Comparison of ENCODE assay signal across 8 cellular contexts in genomic region chr1:1788646-1789431, GRCh38. TPM values are rescaled to one million over a fixed set of nuclear protein-coding genes. Genes with fewer than 3 reads are reported as not detected.
DNase-seq lines count a peak whose midpoint lies in the region; TF ChIP-seq lines count a peak whose summit lies in the region.

No MANE protein-coding gene starts in this region.

- no peak overlapping the region for H3K4me3 ChIP-seq in LNCaP clone FGC (ENCODE audit: low read depth, low read length)
- no peak overlapping the region for H3K4me3 ChIP-seq in osteoblast (ENCODE audit: insufficient read depth, low read length)
- no peak overlapping the region for H3K4me3 ChIP-seq in MG63

- H3K27me3 ChIP-seq in osteoblast (ENCODE audit: insufficient read depth, low read length) (no peaks in the 10 kb centered on the region), MG63 (no peaks in the 10 kb centered on the region)

- H3K9me3 ChIP-seq in osteoblast (ENCODE audit: low read depth, low read length) (no peaks in the 10 kb centered on the region), MG63 (no peaks in the 10 kb centered on the region)

- peak; percentile 56 for DNase-seq in NCI-H2196 (lab: John Stamatoyannopoulos, UW; ENCODE audit: unreplicated experiment)
- DNase-seq in NCI-H2196 treated with DMSO at 0.1 percent for 48 hours (lab: John Stamatoyannopoulos, UW; ENCODE audit: unreplicated experiment) = no peak
- no peak for DNase-seq in LNCaP clone FGC (ENCODE audit: low read depth)
- peak; percentile 36 to 46 for DNase-seq in dermis microvascular lymphatic vessel endothelial cell (ENCODE audit: low read depth in 2 of 2)
- peak; percentile 80 for DNase-seq in osteoblast (ENCODE audit: insufficient read length, low spot score, missing footprints)
- DNase-seq in NCI-H2081 treated with DMSO at 0.1 percent for 48 hours (lab: John Stamatoyannopoulos, UW) = no peak
- DNase-seq in MG63 = no peak
- no peak for DNase-seq in DMS153 (lab: John Stamatoyannopoulos, UW)

- TF ChIP-seq CTCF in LNCaP clone FGC (IDR thresholded peaks at IDR 0.05; ENCODE audit: control insufficient read depth, extremely low read depth, insufficient read depth) (peak; percentile 58), osteoblast (IDR thresholded peaks at IDR 0.05; ENCODE audit: extremely low read depth, low read depth, low read length) (peak; percentile 46)

- H3K79me2 ChIP-seq in osteoblast (ENCODE audit: insufficient read depth, low read length) = peaks cover 63% of the 10 kb centered on the region

- H3K27ac ChIP-seq in osteoblast (ENCODE audit: low read depth, low read length) = peak overlapping the region; percentile 8

- H3K36me3 ChIP-seq in osteoblast (ENCODE audit: insufficient read depth, low read length) (peaks cover 76% of the 10 kb centered on the region), MG63 (peaks cover 82% of the 10 kb centered on the region)

- peaks cover 42% of the 10 kb centered on the region for H4K20me1 ChIP-seq in osteoblast (ENCODE audit: insufficient read depth, low read length)

- H3K4me2 ChIP-seq in osteoblast (ENCODE audit: insufficient read depth, low read length) = no peak overlapping the region

- peaks cover 4% of the 10 kb centered on the region for H3K4me1 ChIP-seq in osteoblast (ENCODE audit: insufficient read depth, low read length)

- no peak overlapping the region for H2AFZ ChIP-seq in osteoblast (ENCODE audit: low read length)

RNA-seq across cellular contexts. Expression of gene NADK, which starts 10.6 kb away (rescaled TPM):
- total RNA-seq in dermis microvascular lymphatic vessel endothelial cell (33.1 and 37.8 TPM in 2 replicates), osteoblast (43.9 and 45.6 TPM in 2 replicates)
- 37.8 and 61.4 TPM in 2 replicates for total RNA-seq in MG63 (2014; rRNA removed; shearing (Covaris generic); ENCODE audit: low replicate concordance)

Comparison
In these comparisons a context has a peak if more than half of its experiments do, and no peak if none do; other contexts are left out.
1. DNase-seq: peak in NCI-H2196 (single experiment), dermis microvascular lymphatic vessel endothelial cell (2 of 2) and osteoblast (single experiment); none in NCI-H2196 treated with DMSO at 0.1 percent for 48 hours (single experiment), LNCaP clone FGC (single experiment), NCI-H2081 treated with DMSO at 0.1 percent for 48 hours (single experiment), MG63 (single experiment) and DMS153 (single experiment).